ENCODE assay signal across 9 cellular contexts in the genomic region with DNA sequence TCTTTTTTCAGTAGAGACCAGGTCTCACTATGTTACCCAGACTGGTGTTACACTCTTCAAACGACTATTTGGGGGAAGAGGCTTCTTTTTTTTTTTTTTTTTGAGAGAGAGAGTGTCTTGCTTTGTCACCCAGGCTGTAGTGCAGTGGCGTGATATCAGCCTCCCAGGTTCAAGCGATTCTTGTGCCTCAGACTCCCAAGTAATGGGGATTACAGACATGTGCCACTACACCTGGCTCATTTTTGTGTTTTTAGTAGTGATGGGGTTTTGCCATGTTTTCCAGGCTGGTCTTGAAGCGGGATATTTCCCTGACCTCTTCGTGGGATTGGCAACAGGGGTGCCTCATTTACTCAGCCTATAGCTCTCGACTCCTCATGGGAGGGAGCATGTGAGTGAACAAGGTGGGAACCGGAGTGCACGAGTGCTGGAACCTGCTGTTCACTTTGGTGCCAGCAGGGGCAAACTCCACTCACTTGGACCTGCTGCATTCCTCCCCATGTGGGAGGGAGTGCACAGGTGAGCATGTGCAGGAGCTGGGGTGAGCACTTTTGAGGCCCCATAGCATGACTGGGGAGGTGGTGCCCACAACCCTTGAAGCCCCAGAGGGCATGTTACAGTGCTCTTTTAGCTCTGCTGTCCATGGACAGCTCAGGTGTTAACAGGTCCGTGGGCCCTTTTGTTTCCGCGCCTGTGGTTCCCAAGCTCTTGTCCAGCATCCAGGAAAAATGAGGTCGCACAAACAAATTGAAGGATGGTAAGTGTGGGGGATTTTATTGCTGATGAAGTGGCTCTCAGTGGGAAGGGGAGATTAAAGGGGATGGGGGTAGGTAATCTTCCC.
DNase-seq lines count a peak whose midpoint lies in the region; ATAC-seq and TF ChIP-seq lines count a peak whose summit lies in the region.
"Had no signal": no experiment of that assay in that cellular context is flagged by ENCODE, and none has a peak within 500 bp of the region (broad histone marks: within the 10 kb centered on the region; RNA-seq: fewer than 3 reads in every experiment).

No MANE protein-coding gene starts in this region.

- ATAC-seq in thoracic aorta (ENCODE audit: insufficient number of reproducible peaks, low FRiP score, low read depth), result no peak

- POLR2A ChIA-PET in GM10248 (lab: Yijun Ruan, JAX), result no interaction called here

- H3K4me3 Mint-ChIP-seq in activated naive CD4-positive, alpha-beta T cell treated with anti-CD3 and anti-CD28 coated beads for 36 hours, result no peak overlapping the region

- no peaks in the 10 kb centered on the region for H3K36me3 ChIP-seq in thoracic aorta

- CTCF ChIA-PET in activated naive CD4-positive, alpha-beta T cell treated with anti-CD3 and anti-CD28 coated beads for 36 hours (lab: Charles Lee), result interaction anchor here (0.9 to 1.2 kb wide), 2 partner anchors 10 to 221 kb away, joined by 4 read pairs; no protein-coding TSS in a partner anchor
- CTCF ChIA-PET in GM10248 (lab: Yijun Ruan, JAX), result interaction anchor here (0.9 to 1.3 kb wide), 2 partner anchors 13 to 14 kb away, joined by 3 to 4 read pairs; no protein-coding TSS in a partner anchor

- peaks cover 4% of the 10 kb centered on the region for H3K4me1 Mint-ChIP-seq in activated naive CD4-positive, alpha-beta T cell treated with anti-CD3 and anti-CD28 coated beads for 36 hours (ENCODE audit: low read depth)

- H3K9me3 ChIP-seq in thoracic aorta, result no peaks in the 10 kb centered on the region

- H3K27ac ChIP-seq in thoracic aorta, result no peak overlapping the region

- H3K27me3 Mint-ChIP-seq in activated naive CD4-positive, alpha-beta T cell treated with anti-CD3 and anti-CD28 coated beads for 36 hours (ENCODE audit: low read depth), result no peaks in the 10 kb centered on the region

- no peaks in the 10 kb centered on the region for H3K36me3 Mint-ChIP-seq in activated naive CD4-positive, alpha-beta T cell treated with anti-CD3 and anti-CD28 coated beads for 36 hours (ENCODE audit: low read depth)

- peaks cover 4% of the 10 kb centered on the region for H3K9me3 Mint-ChIP-seq in activated naive CD4-positive, alpha-beta T cell treated with anti-CD3 and anti-CD28 coated beads for 36 hours

- H3K4me1 ChIP-seq in thoracic aorta (ENCODE audit: control insufficient read depth in 1 of 2, low read depth in 2 of 2), result peaks cover 11 to 16% of the 10 kb centered on the region in 2 donors

- no peak overlapping the region for H3K4me3 ChIP-seq in foreskin fibroblast (ENCODE audit: low read depth in 1 of 2, low read length in 2 of 2)
- H3K4me3 ChIP-seq in thoracic aorta, result no peak overlapping the region

- peak; percentile 12 for DNase-seq in activated naive CD4-positive, alpha-beta T cell treated with anti-CD3 and anti-CD28 coated beads, Interleukin-2, amount 50 U/mL, for 16 hours
- no peak for DNase-seq in activated naive CD4-positive, alpha-beta T cell treated with anti-CD3 and anti-CD28 coated beads for 36 hours
- DNase-seq in T follicular helper cell (ENCODE audit: low read depth) (peak; percentile 7), foreskin fibroblast (no peak), thoracic aorta (ENCODE audit: low spot score) (no peak), activated gamma-delta T cell (lab: John Stamatoyannopoulos, UW) (no peak), SW 1271 (lab: John Stamatoyannopoulos, UW) (no peak), GM10248 (ENCODE audit: extremely low spot score) (no peak)
- DNase-seq: NCI-H2171 had no signal

- intact Hi-C loops in activated naive CD4-positive, alpha-beta T cell treated with anti-CD3 and anti-CD28 coated beads for 36 hours (cut with micrococcal nuclease), result no loop called here

- TF ChIP-seq CTCF in foreskin fibroblast (IDR thresholded peaks at IDR 0.05; ENCODE audit: low read depth, low read length) (peak; percentile 16), thoracic aorta (IDR thresholded peaks at IDR 0.05) (peak; percentile 34), GM10248 (IDR thresholded peaks at IDR 0.05; ENCODE audit: control extremely low read depth, extremely low read depth, low read depth, missing control alignments) (no peak)

- no peak overlapping the region for H3K27ac Mint-ChIP-seq in activated naive CD4-positive, alpha-beta T cell treated with anti-CD3 and anti-CD28 coated beads for 36 hours

- no peaks in the 10 kb centered on the region for H3K27me3 ChIP-seq in thoracic aorta (replicated peaks; ENCODE audit: insufficient read depth)

Comparison
In these comparisons a context has a peak if more than half of its experiments do, and no peak if none do; other contexts are left out.
1. DNase-seq: peak in activated naive CD4-positive, alpha-beta T cell treated with anti-CD3 and anti-CD28 coated beads, Interleukin-2, amount 50 U/mL, for 16 hours (single experiment) and T follicular helper cell (single experiment); none in activated naive CD4-positive, alpha-beta T cell treated with anti-CD3 and anti-CD28 coated beads for 36 hours (single experiment), foreskin fibroblast (0 of 2), thoracic aorta (single experiment), activated gamma-delta T cell (single experiment), SW 1271 (0 of 2) and GM10248 (single experiment).